3 cellular contexts compared by ENCODE assay signal in the genomic region with DNA sequence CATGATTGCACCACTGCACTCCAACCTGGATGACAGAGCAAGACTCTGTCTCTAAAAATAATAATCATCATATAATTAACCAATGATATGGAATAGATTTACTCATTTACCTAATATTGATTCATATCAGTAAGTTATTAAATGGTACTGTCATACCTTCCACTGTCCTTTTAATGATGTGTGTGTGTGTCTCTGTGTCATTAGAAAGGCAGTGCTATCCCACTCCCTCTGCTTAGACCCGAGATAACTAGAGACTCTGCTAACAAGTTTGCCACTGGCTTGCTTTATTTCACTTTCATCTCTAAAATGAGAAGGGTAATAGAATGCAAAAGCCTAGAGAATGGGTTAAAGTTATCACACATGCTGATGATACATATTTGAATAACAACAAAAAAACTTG.
"Had no signal": no experiment of that assay in that cellular context is flagged by ENCODE, and none has a peak within 500 bp of the region (broad histone marks: within the 10 kb centered on the region; RNA-seq: fewer than 3 reads in every experiment).

No MANE protein-coding gene starts in this region.

- DNase-seq: GDM1, GF-D8 had no signal

- ATAC-seq: GM12878 had no signal
